ENCODE assay signal across 26 cellular contexts in the genomic region with DNA sequence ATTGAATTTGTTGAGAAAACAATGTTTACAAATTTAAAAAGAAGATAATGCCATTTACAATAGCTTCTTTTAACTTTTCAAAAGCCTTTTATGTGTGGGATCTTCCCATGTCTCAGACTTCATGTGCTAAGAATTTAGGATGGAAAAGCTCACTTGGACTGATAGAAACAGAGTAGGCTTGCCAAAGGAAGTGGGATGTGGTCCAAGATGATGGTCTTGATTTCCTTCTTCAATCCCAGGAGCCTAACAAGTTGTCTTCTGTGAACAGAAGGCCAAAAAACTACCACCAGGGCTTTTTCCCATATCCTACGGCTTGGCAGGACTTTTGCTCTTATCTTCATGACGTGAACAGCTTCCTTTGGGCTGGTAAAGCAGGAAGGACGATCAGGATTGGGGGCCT. TPM values are rescaled to one million over a fixed set of nuclear protein-coding genes. Genes with fewer than 3 reads are reported as not detected.
DNase-seq lines count a peak whose midpoint lies in the region; ATAC-seq lines count a peak whose summit lies in the region.
"Had no signal": no experiment of that assay in that cellular context is flagged by ENCODE, and none has a peak within 500 bp of the region (broad histone marks: within the 10 kb centered on the region; RNA-seq: fewer than 3 reads in every experiment).

No MANE protein-coding gene starts in this region.

- no peak for DNase-seq in left ventricle myocardium superior
- no peak for DNase-seq in left cardiac atrium
- DNase-seq in NCI-H446 treated with DMSO at 0.1 percent for 48 hours (lab: John Stamatoyannopoulos, UW) = peak; percentile 39
- no peak for DNase-seq in memory B cell (ENCODE audit: low spot score in 2 of 2)
- DNase-seq in middle frontal gyrus (ENCODE audit: extremely low spot score, low spot score) = no peak
- DNase-seq in activated naive CD4-positive, alpha-beta T cell treated with anti-CD3 and anti-CD28 coated beads for 36 hours = no peak
- DNase-seq: Caco-2; CD4-positive, alpha-beta memory T cell; DMS 273 treated with DMSO at 0.1 percent for 48 hours; DND-41; GM23248; H9; HFFc6; KBM-7; NCI-H1092 treated with DMSO at 0.1 percent for 48 hours; NCI-H1436 treated with DMSO at 0.1 percent for 48 hours; NCI-H1930; NCI-H2227 treated with DMSO at 0.1 percent for 48 hours; NCI-H524; NCI-H82; SHP77; SW 1271 had no signal

- H3K9me3 Mint-ChIP-seq in memory B cell = no peaks in the 10 kb centered on the region
- H3K9me3 Mint-ChIP-seq in activated naive CD4-positive, alpha-beta T cell treated with anti-CD3 and anti-CD28 coated beads for 36 hours = no peaks in the 10 kb centered on the region
- H3K9me3 Mint-ChIP-seq: H9, HFFc6 had no signal

- intact Hi-C loops in left ventricle myocardium superior (cut with micrococcal nuclease) (no loop called here), left cardiac atrium (cut with DNase I) (no loop called here)
- intact Hi-C loops in activated naive CD4-positive, alpha-beta T cell treated with anti-CD3 and anti-CD28 coated beads for 36 hours (cut with micrococcal nuclease) = no loop called here

- peak overlapping the region; percentile 77 for H3K27ac Mint-ChIP-seq in memory B cell
- H3K27ac Mint-ChIP-seq in activated naive CD4-positive, alpha-beta T cell treated with anti-CD3 and anti-CD28 coated beads for 36 hours = no peak overlapping the region
- H3K27ac Mint-ChIP-seq: HFFc6 had no signal

- CTCF ChIA-PET in activated naive CD4-positive, alpha-beta T cell treated with anti-CD3 and anti-CD28 coated beads for 36 hours (lab: Charles Lee) = interaction anchor here (1.2 kb wide), 1 partner anchor 133 kb away, joined by 3 read pairs; no protein-coding TSS in a partner anchor

- no peak overlapping the region for H3K4me3 Mint-ChIP-seq in memory B cell
- no peak overlapping the region for H3K4me3 Mint-ChIP-seq in activated naive CD4-positive, alpha-beta T cell treated with anti-CD3 and anti-CD28 coated beads for 36 hours
- H3K4me3 Mint-ChIP-seq: CD4-positive, alpha-beta memory T cell; H9; HFFc6 had no signal

- ATAC-seq in left ventricle myocardium superior (peak; percentile 48), left cardiac atrium (no peak), memory B cell (ENCODE audit: low read depth) (no peak), HG02970 (IDR thresholded peaks at IDR 0.05; ENCODE audit: low FRiP score, unreplicated experiment) (no peak)
- ATAC-seq: A549 had no signal

- H3K27me3 Mint-ChIP-seq in memory B cell = no peaks in the 10 kb centered on the region
- H3K27me3 Mint-ChIP-seq in activated naive CD4-positive, alpha-beta T cell treated with anti-CD3 and anti-CD28 coated beads for 36 hours (ENCODE audit: low read depth) = no peaks in the 10 kb centered on the region
- H3K27me3 Mint-ChIP-seq: CD4-positive, alpha-beta memory T cell had no signal

- peaks cover 43% of the 10 kb centered on the region for H3K4me1 Mint-ChIP-seq in memory B cell
- H3K4me1 Mint-ChIP-seq in activated naive CD4-positive, alpha-beta T cell treated with anti-CD3 and anti-CD28 coated beads for 36 hours (ENCODE audit: low read depth) = peaks cover 8% of the 10 kb centered on the region

- peaks cover 10% of the 10 kb centered on the region for H3K36me3 Mint-ChIP-seq in memory B cell
- peaks cover 3% of the 10 kb centered on the region for H3K36me3 Mint-ChIP-seq in activated naive CD4-positive, alpha-beta T cell treated with anti-CD3 and anti-CD28 coated beads for 36 hours (ENCODE audit: low read depth)

RNA-seq across cellular contexts. Expression of a gene that starts 9.5 kb away (rescaled TPM):
- 3.6 TPM for total RNA-seq in left ventricle myocardium superior
- 1 to 10 TPM; 4.4 to 7.7 TPM for total RNA-seq in left cardiac atrium
- total RNA-seq in activated naive CD4-positive, alpha-beta T cell treated with anti-CD3 and anti-CD28 coated beads for 36 hours = 10 to 100 TPM; 70.2 to 72.6 TPM
- total RNA-seq: G401, GM23248, HFFc6, HT1080 had no signal

Comparison
In these comparisons a context has a peak if more than half of its experiments do, and no peak if none do; other contexts are left out.
1. RNA of a gene that starts 9.5 kb away (total RNA-seq): 70.2 to 72.6 TPM in activated naive CD4-positive, alpha-beta T cell treated with anti-CD3 and anti-CD28 coated beads for 36 hours; 4.4 to 7.7 TPM in left cardiac atrium and 3.6 TPM in left ventricle myocardium superior (single experiment); every median in the first group is over 4 times any median in the second.